In genomic region chr5:9052421-9052820, GRCh38 we compare ENCODE assay signal across 25 cellular contexts.
DNase-seq lines count a peak whose midpoint lies in the region; ATAC-seq, FAIRE-seq and TF ChIP-seq lines count a peak whose summit lies in the region.
"Had no signal": no experiment of that assay in that cellular context is flagged by ENCODE, and none has a peak within 500 bp of the region (broad histone marks: within the 10 kb centered on the region; RNA-seq: fewer than 3 reads in every experiment).

No MANE protein-coding gene starts in this region.

- H3F3A ChIP-seq in SK-N-SH (replicated peaks; ENCODE audit: insufficient read depth) = peaks cover 11% of the 10 kb centered on the region

- H3K9me3 ChIP-seq in SK-N-SH (no peaks in the 10 kb centered on the region), hepatocyte (ENCODE audit: low read depth) (no peaks in the 10 kb centered on the region), small intestine (ENCODE audit: control insufficient read depth, low read depth) (no peaks in the 10 kb centered on the region)
- H3K9me3 ChIP-seq: Caco-2 had no signal

- H3K9ac ChIP-seq in SK-N-SH = no peak overlapping the region
- H3K9ac ChIP-seq: BLaER1, GM23248 had no signal

- H3K27ac ChIP-seq in SK-N-SH (ENCODE audit: low read depth in 2 of 2, low read length in 1 of 2) = no peak overlapping the region
- no peak overlapping the region for H3K27ac ChIP-seq in hepatocyte
- no peak overlapping the region for H3K27ac ChIP-seq in small intestine (ENCODE audit: low read depth in 1 of 2, low read length in 1 of 2)
- H3K27ac ChIP-seq: 22Rv1, BLaER1, C4-2B, GM23248 had no signal

- DNase-seq in SK-N-SH = no peak
- DNase-seq in choroid plexus epithelial cell (ENCODE audit: low read depth) = peak; percentile 53
- no peak for DNase-seq in hepatocyte (ENCODE audit: low spot score)
- DNase-seq in small intestine = no peak
- no peak for DNase-seq in effector memory CD8-positive, alpha-beta T cell
- no peak for DNase-seq in iPS-NIHi7 (ENCODE audit: extremely low spot score)
- DNase-seq in activated CD8-positive, alpha-beta memory T cell treated with anti-CD3 and anti-CD28 coated beads, Interleukin-2, amount 50 U/mL, for 4 hours = no peak
- DNase-seq: Caco-2; CD4-positive, CD25-positive, alpha-beta regulatory T cell; CD8-positive, alpha-beta T cell; DMS153; DND-41; GM23248; H7; HCEC 1CT had no signal

- 78% methylated on average over 4 of the region's 4 CpGs for WGBS in SK-N-SH (ENCODE audit: low lambda C conversion rate)
- 48% methylated on average over 4 of the region's 4 CpGs for WGBS in hepatocyte (ENCODE audit: low lambda C conversion rate, missing lambda C conversion rate)
- WGBS in small intestine, 3 donors = 43 to 55% (median 49%) methylated on average over 4 of the region's 4 CpGs

- FAIRE-seq in small intestine (lab: Jason Lieb, UNC) = no peak
- FAIRE-seq: A204.1, G401.6, GM12892, GM19239, H1 had no signal

- no peaks in the 10 kb centered on the region for H3K9me2 ChIP-seq in SK-N-SH
- H3K9me2 ChIP-seq in hepatocyte (replicated peaks; ENCODE audit: insufficient read depth) = no peaks in the 10 kb centered on the region

- no peaks in the 10 kb centered on the region for H3K4me1 Mint-ChIP-seq in effector memory CD8-positive, alpha-beta T cell (ENCODE audit: low read depth in 2 of 2)
- H3K4me1 Mint-ChIP-seq: B cell; CD4-positive, CD25-positive, alpha-beta regulatory T cell had no signal

- H3K36me3 ChIP-seq in SK-N-SH (replicated peaks in 1 of 2; ENCODE audit: control insufficient read depth in 1 of 2, insufficient read depth in 2 of 2, low read length in 1 of 2) (no peaks in the 10 kb centered on the region), hepatocyte (replicated peaks; ENCODE audit: insufficient read depth, low read depth) (no peaks in the 10 kb centered on the region), small intestine (ENCODE audit: control insufficient read depth in 2 of 2, insufficient read depth in 2 of 2, low read length in 2 of 2) (no peaks in the 10 kb centered on the region)

- no peak for TF ChIP-seq RAD21 in SK-N-SH (IDR thresholded peaks at IDR 0.05; ENCODE audit: low read length)

- TF ChIP-seq CTCF in SK-N-SH (IDR thresholded peaks at IDR 0.05) (no peak), choroid plexus epithelial cell (conservative IDR thresholded peaks at IDR 0.05; ENCODE audit: low read depth, low read length) (no peak), hepatocyte (IDR thresholded peaks at IDR 0.05; ENCODE audit: poor library complexity) (no peak)

- no peak for ATAC-seq in SK-N-SH treated with all-trans-retinoic acid at 6 μM for 48 hours
- no peak for ATAC-seq in effector memory CD8-positive, alpha-beta T cell (replicated peaks)
- ATAC-seq: CD8-positive, alpha-beta T cell had no signal

- H3K27me3 ChIP-seq in SK-N-SH (ENCODE audit: insufficient read depth) (no peaks in the 10 kb centered on the region), hepatocyte (no peaks in the 10 kb centered on the region), small intestine (ENCODE audit: control insufficient read depth in 2 of 2, insufficient read depth in 2 of 2, low read length in 2 of 2) (no peaks in the 10 kb centered on the region)
- H3K27me3 ChIP-seq: BLaER1 had no signal

- no peak for TF ChIP-seq EP300 in SK-N-SH (IDR thresholded peaks at IDR 0.05; ENCODE audit: borderline replicate concordance in 1 of 2, low read depth in 1 of 2, low read length in 1 of 2)

- H3K4me1 ChIP-seq in SK-N-SH (ENCODE audit: control insufficient read depth in 1 of 2, insufficient read depth in 2 of 2, low read depth in 1 of 2, low read length in 1 of 2) (peaks cover 2 to 17% of the 10 kb centered on the region in 2 experiments; a peak in 3 of 4 replicates), hepatocyte (ENCODE audit: insufficient read depth) (no peaks in the 10 kb centered on the region), small intestine (ENCODE audit: control insufficient read depth in 2 of 2, insufficient read depth in 1 of 2, low read depth in 1 of 2, low read length in 1 of 2) (no peaks in the 10 kb centered on the region)

- no peaks in the 10 kb centered on the region for H3K36me3 Mint-ChIP-seq in effector memory CD8-positive, alpha-beta T cell (ENCODE audit: insufficient read depth)
- H3K36me3 Mint-ChIP-seq: CD4-positive, CD25-positive, alpha-beta regulatory T cell; CD8-positive, alpha-beta T cell had no signal

- H3K4me3 Mint-ChIP-seq in effector memory CD8-positive, alpha-beta T cell = no peak overlapping the region
- H3K4me3 Mint-ChIP-seq: B cell; CD4-positive, CD25-positive, alpha-beta regulatory T cell; CD8-positive, alpha-beta T cell had no signal

- H3K27ac Mint-ChIP-seq in effector memory CD8-positive, alpha-beta T cell = no peak overlapping the region
- H3K27ac Mint-ChIP-seq: B cell; CD4-positive, CD25-positive, alpha-beta regulatory T cell; CD8-positive, alpha-beta T cell had no signal

- CTCF ChIA-PET in SK-N-SH (lab: Yijun Ruan, JAX) = interaction anchor here (1.5 kb wide), 1 partner anchor 15 kb away, joined by 3 read pairs; no protein-coding TSS in a partner anchor

- no peaks in the 10 kb centered on the region for H3K79me2 ChIP-seq in SK-N-SH (ENCODE audit: insufficient read depth)
- no peaks in the 10 kb centered on the region for H3K79me2 ChIP-seq in hepatocyte

- peaks cover 0 to 4% of the 10 kb centered on the region in 2 donors for H3K9me3 Mint-ChIP-seq in effector memory CD8-positive, alpha-beta T cell

- H4K20me1 ChIP-seq in SK-N-SH (ENCODE audit: insufficient read depth) = no peaks in the 10 kb centered on the region
- H4K20me1 ChIP-seq in hepatocyte (ENCODE audit: insufficient read depth, poor library complexity, severe bottlenecking) = no peaks in the 10 kb centered on the region
- H4K20me1 ChIP-seq: BLaER1 had no signal

- H3K4me2 ChIP-seq in SK-N-SH (no peak overlapping the region), hepatocyte (peak overlapping the region; percentile 1)
- H3K4me2 ChIP-seq: BLaER1 had no signal

- H2AFZ ChIP-seq in SK-N-SH (ENCODE audit: low read depth) (no peak overlapping the region), hepatocyte (no peak overlapping the region)
- H2AFZ ChIP-seq: GM23248 had no signal

- POLR2A ChIA-PET in SK-N-SH (lab: Yijun Ruan, JAX) = no interaction called here

- H3K27me3 Mint-ChIP-seq in effector memory CD8-positive, alpha-beta T cell = no peaks in the 10 kb centered on the region
- H3K27me3 Mint-ChIP-seq: B cell; CD4-positive, CD25-positive, alpha-beta regulatory T cell had no signal

- H3K4me3 ChIP-seq in SK-N-SH (ENCODE audit: low read depth in 2 of 2, low read length in 1 of 2) (no peak overlapping the region), choroid plexus epithelial cell (ENCODE audit: low read depth, low read length) (no peak overlapping the region), hepatocyte (no peak overlapping the region), small intestine (ENCODE audit: low read depth in 1 of 2, low read length in 2 of 2) (no peak overlapping the region)
- H3K4me3 ChIP-seq: BLaER1, GM23248 had no signal

TF ChIP-seq in SK-N-SH treated with all-trans-retinoic acid at 6 μM for 48 hours, 23 proteins besides CTCF, POLR2A, EP300 and RAD21 (continues in another document):
- no peak for TF ChIP-seq BACH2 (CRISPR knock-in tag; IDR thresholded peaks at IDR 0.05; ENCODE audit: borderline replicate concordance)
- TF ChIP-seq POU6F1 (CRISPR knock-in tag; IDR thresholded peaks at IDR 0.05; ENCODE audit: borderline replicate concordance, low read depth) = no peak

TF ChIP-seq in SK-N-SH, 30 proteins besides CTCF, POLR2A, EP300 and RAD21:
- TF ChIP-seq RCOR1 (IDR thresholded peaks at IDR 0.05; ENCODE audit: low read length) = no peak
- no peak for TF ChIP-seq JUND (IDR thresholded peaks at IDR 0.05)
- no peak for TF ChIP-seq FOXJ3 (CRISPR knock-in tag; IDR thresholded peaks at IDR 0.05)
- TF ChIP-seq RXRA (IDR thresholded peaks at IDR 0.05; ENCODE audit: borderline replicate concordance, low read depth) = no peak
- TF ChIP-seq FOXM1 (IDR thresholded peaks at IDR 0.05; ENCODE audit: low read depth) = no peak
- no peak for TF ChIP-seq MAX (IDR thresholded peaks at IDR 0.05; ENCODE audit: low read depth)
- no peak for TF ChIP-seq ELF1 (IDR thresholded peaks at IDR 0.05)
- TF ChIP-seq NRF1 (IDR thresholded peaks at IDR 0.05; ENCODE audit: low read depth, low read length) = no peak
